In the genomic region with DNA sequence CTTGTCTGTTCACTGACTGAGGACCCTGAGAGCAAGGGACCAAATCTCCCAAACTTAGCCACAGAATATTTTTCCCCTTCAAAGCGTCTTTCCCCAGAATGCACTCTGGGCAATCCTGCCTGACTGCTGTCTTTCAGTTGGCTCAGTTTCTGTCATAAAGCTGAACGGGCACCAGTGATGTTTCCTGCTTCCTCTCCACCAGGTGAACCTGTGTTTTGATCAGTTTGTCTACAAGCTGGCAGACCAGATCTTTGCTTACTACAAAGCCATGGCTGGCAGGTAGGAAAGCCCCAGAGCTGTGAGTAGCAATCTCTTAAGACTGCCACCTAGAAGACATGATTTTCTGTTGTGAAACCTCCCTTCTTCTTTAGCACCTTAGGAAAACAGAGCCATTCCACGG, we compare ENCODE assay signal across 8 cellular contexts.
DNase-seq lines count a peak whose midpoint lies in the region; ATAC-seq and TF ChIP-seq lines count a peak whose summit lies in the region.

No MANE protein-coding gene starts in this region.

- H3K36me3 Mint-ChIP-seq in activated CD4-positive, alpha-beta memory T cell treated with anti-CD3 and anti-CD28 coated beads for 36 hours, result peaks cover 73% of the 10 kb centered on the region

- peak overlapping the region; percentile 42 for H3K4me3 ChIP-seq in fibroblast of pulmonary artery (replicated peaks; ENCODE audit: low read depth, low read length)
- H3K4me3 ChIP-seq in transverse colon, result peak overlapping the region in 2 of 4 donors; percentile 8 to 12

- CTCF ChIA-PET in activated CD4-positive, alpha-beta memory T cell treated with anti-CD3 and anti-CD28 coated beads for 36 hours (lab: Charles Lee), result interaction anchor here (1.0 to 9.0 kb wide), 34 partner anchors 9 to 415 kb away, joined by 3 to 161 read pairs (median 7); a partner anchor contains a TSS

- H3K9me3 Mint-ChIP-seq in activated CD4-positive, alpha-beta memory T cell treated with anti-CD3 and anti-CD28 coated beads for 36 hours, result no peaks in the 10 kb centered on the region

- H3K36me3 ChIP-seq in transverse colon, result no peaks in the 10 kb centered on the region

- no peak for TF ChIP-seq POLR2A in transverse colon (IDR thresholded peaks at IDR 0.05)

- peak in 5 of 6 experiments; percentile 25 to 68 (median 56) for DNase-seq in stimulated activated naive CD4-positive, alpha-beta T cell (lab: John Stamatoyannopoulos, UW)
- no peak for DNase-seq in stimulated activated naive CD4-positive, alpha-beta T cell treated with Interleukin-2 at 50 U/mL for 16 hours (lab: John Stamatoyannopoulos, UW)
- DNase-seq in activated CD4-positive, alpha-beta memory T cell treated with anti-CD3 and anti-CD28 coated beads for 36 hours, result no peak
- DNase-seq in fibroblast of pulmonary artery (ENCODE audit: low read depth), result no peak
- no peak for DNase-seq in transverse colon
- DNase-seq in GDM1 (lab: John Stamatoyannopoulos, UW), result no peak
- DNase-seq in EL, result no peak

- peak overlapping the region; percentile 4 to 70 (median 25) for H3K27ac ChIP-seq in transverse colon

- TF ChIP-seq CTCF in fibroblast of pulmonary artery (IDR thresholded peaks at IDR 0.05; ENCODE audit: low read length, missing control alignments) (no peak), transverse colon (IDR thresholded peaks at IDR 0.05) (no peak)

- intact Hi-C loops in activated CD4-positive, alpha-beta memory T cell treated with anti-CD3 and anti-CD28 coated beads for 36 hours (cut with micrococcal nuclease), result loop anchor here (1.0 to 2.0 kb wide), 5 partner anchors 63 to 416 kb away; a partner anchor contains a TSS
- intact Hi-C loops in transverse colon (cut with DNase I; ENCODE audit: low total_unique reads), result loop anchor here (5.0 to 10.0 kb wide), 2 partner anchors 247 to 395 kb away; a partner anchor contains a TSS

- in situ Hi-C loops in transverse colon (cut with MboI; ENCODE audit: low pct_ligation_motif_present in 1 of 4, low pct_unique_long_range_greater_than_20kb in 1 of 4, low sequenced_read_pairs in 3 of 4), result loop anchor here (5.0 to 25.0 kb wide), 4 partner anchors 147 to 410 kb away; a partner anchor contains a TSS

- H3K4me1 ChIP-seq in transverse colon, result peaks cover 0 to 9% (median 5%) of the 10 kb centered on the region in 4 donors

- no peak for TF ChIP-seq EP300 in transverse colon (IDR thresholded peaks at IDR 0.05; ENCODE audit: low read depth)

- no peaks in the 10 kb centered on the region for H3K9me3 ChIP-seq in transverse colon

- no peak for ATAC-seq in HG03432 (IDR thresholded peaks at IDR 0.05; ENCODE audit: unreplicated experiment)

- H3K4me3 Mint-ChIP-seq in activated CD4-positive, alpha-beta memory T cell treated with anti-CD3 and anti-CD28 coated beads for 36 hours, result no peak overlapping the region

- H3K27me3 Mint-ChIP-seq in activated CD4-positive, alpha-beta memory T cell treated with anti-CD3 and anti-CD28 coated beads for 36 hours, result no peaks in the 10 kb centered on the region

- WGBS in transverse colon (ENCODE audit: low coverage in 1 of 2), 2 donors, result 46% methylated on average over 3 of the region's 3 CpGs; no CpG with 5 or more reads in 1 of the 2 donors

- peaks cover 40% of the 10 kb centered on the region for H3K4me1 Mint-ChIP-seq in activated CD4-positive, alpha-beta memory T cell treated with anti-CD3 and anti-CD28 coated beads for 36 hours (ENCODE audit: low read depth)

- POLR2A ChIA-PET in activated CD4-positive, alpha-beta memory T cell treated with anti-CD3 and anti-CD28 coated beads for 36 hours (lab: Charles Lee), result no interaction called here

- H3K27ac Mint-ChIP-seq in activated CD4-positive, alpha-beta memory T cell treated with anti-CD3 and anti-CD28 coated beads for 36 hours, result peak overlapping the region; percentile 23

- no peaks in the 10 kb centered on the region for H3K27me3 ChIP-seq in transverse colon

Comparison
In these comparisons a context has a peak if more than half of its experiments do, and no peak if none do; other contexts are left out.
1. DNase-seq: peak in stimulated activated naive CD4-positive, alpha-beta T cell (5 of 6); none in stimulated activated naive CD4-positive, alpha-beta T cell treated with Interleukin-2 at 50 U/mL for 16 hours (single experiment), activated CD4-positive, alpha-beta memory T cell treated with anti-CD3 and anti-CD28 coated beads for 36 hours (single experiment), fibroblast of pulmonary artery (single experiment), transverse colon (single experiment), GDM1 (single experiment) and EL (single experiment).